In genomic region chr1:39788426-39788757, GRCh38 we compare ENCODE assay signal across 7 cellular contexts. TPM values are rescaled to one million over a fixed set of nuclear protein-coding genes. Genes with fewer than 3 reads are reported as not detected.
A peak's percentile ranks its signal among the peaks of the same experiment; 100 is the strongest.
DNase-seq lines count a peak whose midpoint lies in the region; ATAC-seq and TF ChIP-seq lines count a peak whose summit lies in the region.

No MANE protein-coding gene starts in this region.

- H3K9me3 Mint-ChIP-seq in stimulated activated effector memory CD8-positive, alpha-beta T cell treated with anti-CD3 and anti-CD28 coated beads, Interleukin-12 subunit alpha, Interleukin-12 subunit beta, amount 100 ng/mL, for 72 hours: no peaks in the 10 kb centered on the region

- no peaks in the 10 kb centered on the region for H3K36me3 ChIP-seq in MG63
- no peaks in the 10 kb centered on the region for H3K36me3 ChIP-seq in right atrium auricular region

- H3K27me3 ChIP-seq in MG63 (no peaks in the 10 kb centered on the region), right atrium auricular region (peaks cover 0 to 5% of the 10 kb centered on the region in 2 donors)

- ATAC-seq in GM19463 (IDR thresholded peaks at IDR 0.05; ENCODE audit: unreplicated experiment): peak; percentile 13
- peak; percentile 11 for ATAC-seq in stimulated activated effector memory CD8-positive, alpha-beta T cell treated with anti-CD3 and anti-CD28 coated beads, Interleukin-12 subunit alpha, Interleukin-12 subunit beta, amount 100 ng/mL, for 72 hours

- H3K27ac ChIP-seq in right atrium auricular region: no peak overlapping the region

- no peaks in the 10 kb centered on the region for H3K36me3 Mint-ChIP-seq in stimulated activated effector memory CD8-positive, alpha-beta T cell treated with anti-CD3 and anti-CD28 coated beads, Interleukin-12 subunit alpha, Interleukin-12 subunit beta, amount 100 ng/mL, for 72 hours

- peak overlapping the region; percentile 46 for H3K4me3 ChIP-seq in MG63
- H3K4me3 ChIP-seq in right atrium auricular region: peak overlapping the region; percentile 34 to 59

- H3K27ac Mint-ChIP-seq in stimulated activated effector memory CD8-positive, alpha-beta T cell treated with anti-CD3 and anti-CD28 coated beads, Interleukin-12 subunit alpha, Interleukin-12 subunit beta, amount 100 ng/mL, for 72 hours: no peak overlapping the region

- no peak overlapping the region for H3K4me3 Mint-ChIP-seq in stimulated activated effector memory CD8-positive, alpha-beta T cell treated with anti-CD3 and anti-CD28 coated beads, Interleukin-12 subunit alpha, Interleukin-12 subunit beta, amount 100 ng/mL, for 72 hours

- no peak for DNase-seq in MG63
- no peak for DNase-seq in right atrium auricular region (ENCODE audit: low spot score)
- no peak for DNase-seq in stimulated activated effector memory CD8-positive, alpha-beta T cell treated with anti-CD3 and anti-CD28 coated beads, Interleukin-12 subunit alpha, Interleukin-12 subunit beta, amount 100 ng/mL, for 72 hours (ENCODE audit: low spot score in 2 of 2)
- no peak for DNase-seq in NCI-H1092 treated with DMSO at 0.1 percent for 48 hours (lab: John Stamatoyannopoulos, UW)
- no peak for DNase-seq in activated CD4-positive, alpha-beta T cell treated with anti-CD3 and anti-CD28 coated beads, Interleukin-2, amount 50 U/mL, for 4 hours
- DNase-seq in cerebellum (ENCODE audit: low spot score): no peak

- no peaks in the 10 kb centered on the region for H3K4me1 ChIP-seq in right atrium auricular region

- peaks cover 7% of the 10 kb centered on the region for H3K4me1 Mint-ChIP-seq in stimulated activated effector memory CD8-positive, alpha-beta T cell treated with anti-CD3 and anti-CD28 coated beads, Interleukin-12 subunit alpha, Interleukin-12 subunit beta, amount 100 ng/mL, for 72 hours

- TF ChIP-seq CTCF in right atrium auricular region (IDR thresholded peaks at IDR 0.05): no peak

- H3K9me3 ChIP-seq in MG63 (no peaks in the 10 kb centered on the region), right atrium auricular region (no peaks in the 10 kb centered on the region)

RNA-seq across cellular contexts. Expression of gene BMP8B, which starts 0.3 kb away (rescaled TPM):
- total RNA-seq in MG63 (2014; rRNA removed; shearing (Covaris generic); ENCODE audit: low replicate concordance): 0.02 and 1.2 TPM in 2 replicates
- under 1 TPM; 0.22 to 0.63 TPM for total RNA-seq in right atrium auricular region
- 1.5 TPM for total RNA-seq in cerebellum

RNA-seq across cellular contexts. Expression of gene OXCT2, which starts 17.2 kb away (rescaled TPM):
- not detected in 2 replicates for total RNA-seq in MG63 (2014; rRNA removed; shearing (Covaris generic); ENCODE audit: low replicate concordance)
- total RNA-seq in right atrium auricular region (1 to 10 TPM; 3.6 to 4.9 TPM), cerebellum (1.00 TPM)

RNA-seq across cellular contexts. Expression of gene PPIE, which starts 49.7 kb away (rescaled TPM):
- total RNA-seq in MG63 (2014; rRNA removed; shearing (Covaris generic); ENCODE audit: low replicate concordance): 80.7 and 112 TPM in 2 replicates
- 10 to 100 TPM; 22.6 to 23.4 TPM for total RNA-seq in right atrium auricular region
- 19.4 TPM for total RNA-seq in cerebellum
